Comparison of ENCODE assay signal across 14 cellular contexts in genomic region chr17:34852614-34853013, GRCh38.
DNase-seq lines count a peak whose midpoint lies in the region; ATAC-seq, FAIRE-seq and TF ChIP-seq lines count a peak whose summit lies in the region.
"Had no signal": no experiment of that assay in that cellular context is flagged by ENCODE, and none has a peak within 500 bp of the region (broad histone marks: within the 10 kb centered on the region; RNA-seq: fewer than 3 reads in every experiment).

No MANE protein-coding gene starts in this region.

- POLR2A ChIA-PET in A549 (lab: Yijun Ruan, JAX), result no interaction called here
- POLR2A ChIA-PET in H1 (lab: Charles Lee; ENCODE audit: partially characterized antibody), result interaction anchor here (2.5 kb wide), 1 partner anchor 11 kb away, joined by 7 read pairs; no protein-coding TSS in a partner anchor
- POLR2A ChIA-PET in activated CD8-positive, alpha-beta T cell treated with anti-CD3 and anti-CD28 coated beads, Interleukin-2, amount 10 ng/mL, durations not matched to agents 7 days and 5 days (lab: Charles Lee), result no interaction called here

- no peak overlapping the region for H3K4me2 ChIP-seq in A549
- H3K4me2 ChIP-seq in H1 (ENCODE audit: insufficient read depth in 1 of 2, low read depth in 2 of 2, low read length in 2 of 2), result no peak overlapping the region

- CTCF ChIA-PET in A549 (lab: Yijun Ruan, JAX) (interaction anchor here (0.6 to 1.7 kb wide), 4 partner anchors 11 to 51 kb away, joined by 3 to 5 read pairs (median 4); no protein-coding TSS in a partner anchor), H1 (lab: Charles Lee; ENCODE audit: partially characterized antibody) (interaction anchor here (0.6 to 2.8 kb wide), 28 partner anchors 9 to 1326 kb away, joined by 3 to 12 read pairs (median 3); no protein-coding TSS in a partner anchor)
- CTCF ChIA-PET in activated CD8-positive, alpha-beta T cell treated with anti-CD3 and anti-CD28 coated beads, Interleukin-2, amount 10 ng/mL, durations not matched to agents 7 days and 5 days (lab: Charles Lee), result no interaction called here

- TF ChIP-seq CTCF in A549 (IDR thresholded peaks at IDR 0.05), result no peak
- peak; percentile 35; the same call in 2 of the 3 replicates for TF ChIP-seq CTCF in GM12872 (IDR thresholded peaks at IDR 0.05; ENCODE audit: insufficient read depth, low read depth, low read length)
- TF ChIP-seq CTCF in H1 (IDR thresholded peaks at IDR 0.05; ENCODE audit: control extremely low read depth in 1 of 3, insufficient read depth in 1 of 3, low read depth in 1 of 3, low read length in 3 of 3), result peak; percentile 37 to 64 (median 63); a peak in 3 of 4 replicates

- no peak overlapping the region for H2BK12ac ChIP-seq in H1 (ENCODE audit: low read depth, low read length)

- 0 out of 2 replicates have a peak overlapping the region, but pooled peaks have one; percentile 95 for H2BK15ac ChIP-seq in H1 (ENCODE audit: low read length)

- 0 out of 2 replicates have a peak overlapping the region, but pooled peaks have one; percentile 26 for H2AFZ ChIP-seq in H1 (ENCODE audit: low read length)

- no peak overlapping the region for H3K4me3 Mint-ChIP-seq in activated CD8-positive, alpha-beta T cell treated with anti-CD3 and anti-CD28 coated beads, Interleukin-2, amount 10 ng/mL, durations not matched to agents 7 days and 5 days
- H3K4me3 Mint-ChIP-seq: activated T-helper 1 cell treated with anti-CD3 and anti-CD28 coated beads, Interleukin-12 subunit alpha, Interleukin-12 subunit beta, Interleukin-2, Interleukin-4 antibody, amounts not matched to agents 30 ng/mL and 10 ng/mL and 1 ng/mL, durations not matched to agents 14 hours and 24 hours and 36 hours; T-helper 2 cell treated with Interferon-gamma antibody and Interleukin-4, amounts not matched to agents 5 μg/mL and 100 μg/mL, for 36 hours had no signal

- no peak overlapping the region for H3K9ac ChIP-seq in H1 (replicated peaks in 1 of 4; ENCODE audit: extremely low read depth in 1 of 4, low read depth in 3 of 4, low read length in 3 of 4)

- H3K9me3 Mint-ChIP-seq in activated CD8-positive, alpha-beta T cell treated with anti-CD3 and anti-CD28 coated beads, Interleukin-2, amount 10 ng/mL, durations not matched to agents 7 days and 5 days (ENCODE audit: insufficient read depth), result no peaks in the 10 kb centered on the region
- H3K9me3 Mint-ChIP-seq: activated T-helper 1 cell treated with anti-CD3 and anti-CD28 coated beads, Interleukin-12 subunit alpha, Interleukin-12 subunit beta, Interleukin-2, Interleukin-4 antibody, amounts not matched to agents 30 ng/mL and 10 ng/mL and 1 ng/mL, durations not matched to agents 14 hours and 24 hours and 36 hours; T-helper 2 cell treated with Interferon-gamma antibody and Interleukin-4, amounts not matched to agents 5 μg/mL and 100 μg/mL, for 36 hours had no signal

- H4K8ac ChIP-seq in H1 (ENCODE audit: extremely low read depth, insufficient read depth, low read length), result no peak overlapping the region

- no peak overlapping the region for H3K23ac ChIP-seq in H1 (ENCODE audit: insufficient read length)

- no peaks in the 10 kb centered on the region for H3K79me1 ChIP-seq in H1 (ENCODE audit: low read depth, low read length)

- H3K18ac ChIP-seq in H1 (ENCODE audit: extremely low read depth, low read length), result no peak overlapping the region; the same call in 1 of the 2 replicates

- TF ChIP-seq EP300 in A549 (IDR thresholded peaks at IDR 0.05), result no peak
- TF ChIP-seq EP300 in H1 (IDR thresholded peaks at IDR 0.05; ENCODE audit: borderline replicate concordance in 1 of 2, low read depth in 2 of 2, low read length in 2 of 2), result no peak

- no peaks in the 10 kb centered on the region for H3K36me3 ChIP-seq in H1 (ENCODE audit: control insufficient read depth in 2 of 4, insufficient read depth in 4 of 4, low read length in 3 of 4)
- H3K36me3 ChIP-seq: stomach had no signal

- H4K20me1 ChIP-seq in H1 (replicated peaks in 1 of 2; ENCODE audit: control insufficient read depth in 1 of 2, insufficient read depth in 2 of 2, low read length in 2 of 2), result no peaks in the 10 kb centered on the region

- H3K27ac Mint-ChIP-seq in activated CD8-positive, alpha-beta T cell treated with anti-CD3 and anti-CD28 coated beads, Interleukin-2, amount 10 ng/mL, durations not matched to agents 7 days and 5 days, result no peak overlapping the region
- H3K27ac Mint-ChIP-seq: activated T-helper 1 cell treated with anti-CD3 and anti-CD28 coated beads, Interleukin-12 subunit alpha, Interleukin-12 subunit beta, Interleukin-2, Interleukin-4 antibody, amounts not matched to agents 30 ng/mL and 10 ng/mL and 1 ng/mL, durations not matched to agents 14 hours and 24 hours and 36 hours; T-helper 2 cell treated with Interferon-gamma antibody and Interleukin-4, amounts not matched to agents 5 μg/mL and 100 μg/mL, for 36 hours had no signal

- peaks cover 4% of the 10 kb centered on the region for H3K4me1 Mint-ChIP-seq in activated CD8-positive, alpha-beta T cell treated with anti-CD3 and anti-CD28 coated beads, Interleukin-2, amount 10 ng/mL, durations not matched to agents 7 days and 5 days (ENCODE audit: low read depth)

- no peak overlapping the region for H3K27ac ChIP-seq in A549
- H3K27ac ChIP-seq in H1 (ENCODE audit: low read depth, low read length), result no peak overlapping the region
- H3K27ac ChIP-seq: stomach had no signal

- no peaks in the 10 kb centered on the region; a peak in 1 of 7 replicates for H3K27me3 ChIP-seq in H1 (replicated peaks in 1 of 4; ENCODE audit: control insufficient read depth in 3 of 4, extremely low read depth in 1 of 4, insufficient read depth in 3 of 4, low read length in 3 of 4)

- FAIRE-seq in A549 (lab: Jason Lieb, UNC) (no peak), H1 (lab: Jason Lieb, UNC) (peak; percentile 52)

- H2BK5ac ChIP-seq in H1 (ENCODE audit: low read depth, low read length), result no peak overlapping the region

- H4K91ac ChIP-seq in H1 (replicated peaks; ENCODE audit: insufficient read length, low read length), result no peak overlapping the region

- WGBS in A549 (ENCODE audit: missing lambda C conversion rate), result 40% methylated on average over 5 of the region's 5 CpGs
- WGBS in H1 (ENCODE audit: extremely low coverage in 1 of 2, insufficient coverage in 1 of 2, insufficient read length in 1 of 2, insufficient replicate concordance in 2 of 2, low coverage in 1 of 2, low lambda C conversion rate in 2 of 2, missing lambda C conversion rate in 1 of 2), 2 experiments, result 85% methylated on average over 5 of the region's 5 CpGs; no CpG with 5 or more reads in 1 of the 2 experiments

- TF ChIP-seq POLR2A in A549 (IDR thresholded peaks at IDR 0.05; ENCODE audit: low read length), result no peak
- no peak for TF ChIP-seq POLR2A in H1 (IDR thresholded peaks at IDR 0.05; ENCODE audit: control extremely low read depth in 1 of 2, low read depth in 2 of 2, low read length in 2 of 2)

- H3K79me2 ChIP-seq in H1 (ENCODE audit: control insufficient read depth in 1 of 2, insufficient read depth in 2 of 2, low read length in 2 of 2), result no peaks in the 10 kb centered on the region

- 0 out of 2 replicates have a peak overlapping the region, but pooled peaks have one; percentile 60 for H2AK5ac ChIP-seq in H1 (ENCODE audit: low read depth, low read length)

- no peaks in the 10 kb centered on the region for H3K9me3 ChIP-seq in A549
- H3K9me3 ChIP-seq in H1 (ENCODE audit: insufficient read depth in 2 of 2, low read depth in 1 of 2, low read length in 1 of 2), result no peaks in the 10 kb centered on the region
- H3K9me3 ChIP-seq: stomach had no signal

- no peaks in the 10 kb centered on the region for H3K4me1 ChIP-seq in A549
- peaks cover 0 to 9% (median 0%) of the 10 kb centered on the region in 4 experiments; a peak in 3 of 7 replicates for H3K4me1 ChIP-seq in H1 (replicated peaks in 1 of 4; ENCODE audit: control insufficient read depth in 3 of 4, insufficient read depth in 4 of 4, low read length in 3 of 4)
- H3K4me1 ChIP-seq: stomach had no signal

- no peak overlapping the region for H3K14ac ChIP-seq in H1 (ENCODE audit: insufficient read length)

- no peak overlapping the region for H3K4me3 ChIP-seq in A549
- no peak overlapping the region for H3K4me3 ChIP-seq in H1 (ENCODE audit: extremely low read depth in 1 of 4, insufficient read depth in 2 of 4, low read depth in 3 of 4, low read length in 4 of 4)
- H3K4me3 ChIP-seq: stomach had no signal

- no peaks in the 10 kb centered on the region for H3K36me3 Mint-ChIP-seq in activated CD8-positive, alpha-beta T cell treated with anti-CD3 and anti-CD28 coated beads, Interleukin-2, amount 10 ng/mL, durations not matched to agents 7 days and 5 days (ENCODE audit: low read depth)

- DNase-seq in A549 (ENCODE audit: low read depth in 1 of 2, low spot score in 1 of 2) (peak in 1 of 2 experiments; percentile 40), MV-4-11 (lab: John Stamatoyannopoulos, UW) (peak; percentile 29), H1 (ENCODE audit: low read depth in 1 of 2, low spot score in 2 of 2) (no peak), NCI-H1417 treated with DMSO at 0.1 percent for 48 hours (lab: John Stamatoyannopoulos, UW) (no peak), hepatic stellate cell (ENCODE audit: low spot score) (no peak)
- DNase-seq in activated T-cell treated with anti-CD3 and anti-CD28 coated beads, Interleukin-2, amount 50 U/mL, for 48 hours, result no peak
- no peak for DNase-seq in activated CD8-positive, alpha-beta T cell treated with anti-CD3 and anti-CD28 coated beads, Interleukin-2, amount 10 ng/mL, durations not matched to agents 7 days and 5 days
- DNase-seq: head of caudate nucleus, NCI-H1694 treated with DMSO at 0.1 percent for 48 hours, NCI-H526 treated with DMSO at 0.1 percent for 48 hours, stomach had no signal

- no peak overlapping the region for H3K56ac ChIP-seq in H1 (replicated peaks; ENCODE audit: insufficient read length, low read depth, low read length)

- no peak overlapping the region for H2BK120ac ChIP-seq in H1 (replicated peaks; ENCODE audit: low read depth, low read length)

- ATAC-seq in A549, result peak in 1 of 2 experiments; percentile 63; a peak in 3 of 6 replicates
- ATAC-seq in activated CD8-positive, alpha-beta T cell treated with anti-CD3 and anti-CD28 coated beads, Interleukin-2, amount 10 ng/mL, durations not matched to agents 7 days and 5 days, result no peak

- no peak overlapping the region for H4K5ac ChIP-seq in H1 (ENCODE audit: insufficient read length, low read depth, low read length)

- no peaks in the 10 kb centered on the region for H3K23me2 ChIP-seq in H1 (ENCODE audit: low read depth, low read length)

- H3K4ac ChIP-seq in H1 (replicated peaks; ENCODE audit: insufficient read length, low read depth, low read length), result no peak overlapping the region

- H2BK20ac ChIP-seq in H1 (ENCODE audit: low read length), result no peak overlapping the region

- peaks cover 5% of the 10 kb centered on the region for H3K27me3 Mint-ChIP-seq in activated CD8-positive, alpha-beta T cell treated with anti-CD3 and anti-CD28 coated beads, Interleukin-2, amount 10 ng/mL, durations not matched to agents 7 days and 5 days (ENCODE audit: low read depth)

- TF ChIP-seq RAD21 in A549 (conservative IDR thresholded peaks at IDR 0.05 in 1 of 2, IDR thresholded peaks at IDR 0.05 in 1 of 2), result no peak
- peak; percentile 7 to 26; a peak in 1 of 4 replicates for TF ChIP-seq RAD21 in H1 (IDR thresholded peaks at IDR 0.05 in 1 of 2, conservative IDR thresholded peaks at IDR 0.05 in 1 of 2; ENCODE audit: low read depth in 2 of 2, low read length in 2 of 2)

TF ChIP-seq in H1, 55 proteins besides CTCF, POLR2A, EP300 and RAD21 (continues in another document):
- no peak for TF ChIP-seq FOSL1 (IDR thresholded peaks at IDR 0.05; ENCODE audit: insufficient read depth, low read depth, low read length)

Comparison
In these comparisons a context has a peak if more than half of its experiments do, and no peak if none do; other contexts are left out.
1. Of the 18 proteins assayed by ChIP-seq in both H1 and A549: peak only in H1: CTCF, MAX and RAD21; only in A549: none; in both: USF2; in neither: 14.